ENCODE assay signal across 16 cellular contexts in the genomic region with DNA sequence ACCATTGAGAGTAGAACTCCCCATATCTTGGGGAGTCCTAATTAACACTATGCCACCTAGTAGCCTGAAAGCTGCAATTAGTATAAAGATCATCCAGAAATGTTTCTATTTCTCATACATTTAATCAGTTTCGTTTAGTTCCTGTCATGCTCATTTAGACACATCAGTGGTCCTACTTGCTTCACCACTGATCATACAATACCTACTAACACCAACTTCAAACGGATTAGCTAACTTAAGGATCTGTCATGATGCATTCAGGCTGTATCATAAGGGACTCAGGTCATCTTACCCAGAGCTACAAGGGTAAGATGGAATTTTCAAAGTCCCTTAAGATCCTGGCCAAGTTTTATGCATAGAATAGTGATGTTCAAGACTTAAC. TPM values are rescaled to one million over a fixed set of nuclear protein-coding genes. Genes with fewer than 3 reads are reported as not detected.
DNase-seq lines count a peak whose midpoint lies in the region; ATAC-seq and TF ChIP-seq lines count a peak whose summit lies in the region.
"Had no signal": no experiment of that assay in that cellular context is flagged by ENCODE, and none has a peak within 500 bp of the region (broad histone marks: within the 10 kb centered on the region; RNA-seq: fewer than 3 reads in every experiment).

No MANE protein-coding gene starts in this region.

- H3K9me3 Mint-ChIP-seq in activated T-cell treated with anti-CD3 and anti-CD28 coated beads, Interleukin-2, amount 50 U/mL, for 72 hours: no peaks in the 10 kb centered on the region
- H3K9me3 Mint-ChIP-seq in activated naive CD8-positive, alpha-beta T cell treated with anti-CD3 and anti-CD28 coated beads, Interleukin-2, amount 50 U/mL, for 24 hours: no peaks in the 10 kb centered on the region
- H3K9me3 Mint-ChIP-seq in stimulated activated effector memory CD8-positive, alpha-beta T cell treated with anti-CD3 and anti-CD28 coated beads, Interleukin-12 subunit alpha, Interleukin-12 subunit beta, amount 100 ng/mL, for 72 hours: no peaks in the 10 kb centered on the region

- H3K4me1 Mint-ChIP-seq in activated T-cell treated with anti-CD3 and anti-CD28 coated beads, Interleukin-2, amount 50 U/mL, for 72 hours (ENCODE audit: low read depth): peaks cover 66% of the 10 kb centered on the region
- peaks cover 67% of the 10 kb centered on the region for H3K4me1 Mint-ChIP-seq in activated naive CD8-positive, alpha-beta T cell treated with anti-CD3 and anti-CD28 coated beads, Interleukin-2, amount 50 U/mL, for 24 hours
- H3K4me1 Mint-ChIP-seq in stimulated activated effector memory CD8-positive, alpha-beta T cell treated with anti-CD3 and anti-CD28 coated beads, Interleukin-12 subunit alpha, Interleukin-12 subunit beta, amount 100 ng/mL, for 72 hours: peaks cover 65% of the 10 kb centered on the region

- peaks cover 2% of the 10 kb centered on the region for H3K27me3 ChIP-seq in Loucy (ENCODE audit: insufficient read depth, low read length, poor library complexity, severe bottlenecking)
- H3K27me3 ChIP-seq in right cardiac atrium (ENCODE audit: control insufficient read depth, insufficient read depth): no peaks in the 10 kb centered on the region
- H3K27me3 ChIP-seq: upper lobe of right lung had no signal

- peak overlapping the region in 1 of 2 donors; percentile 62 for H3K4me3 Mint-ChIP-seq in activated T-cell treated with anti-CD3 and anti-CD28 coated beads, Interleukin-2, amount 50 U/mL, for 72 hours
- H3K4me3 Mint-ChIP-seq in activated naive CD8-positive, alpha-beta T cell treated with anti-CD3 and anti-CD28 coated beads, Interleukin-2, amount 50 U/mL, for 24 hours: peak overlapping the region; percentile 98
- H3K4me3 Mint-ChIP-seq in stimulated activated effector memory CD8-positive, alpha-beta T cell treated with anti-CD3 and anti-CD28 coated beads, Interleukin-12 subunit alpha, Interleukin-12 subunit beta, amount 100 ng/mL, for 72 hours: no peak overlapping the region

- TF ChIP-seq CTCF in Loucy (conservative IDR thresholded peaks at IDR 0.05; ENCODE audit: low read length): no peak

- H3K4me3 ChIP-seq in Loucy (ENCODE audit: low read length, poor library complexity, severe bottlenecking) (peak overlapping the region; percentile 100), right cardiac atrium (ENCODE audit: low read length) (no peak overlapping the region)
- H3K4me3 ChIP-seq: HAP-1, SK-N-MC, upper lobe of right lung had no signal

- H2AFZ ChIP-seq in Loucy (ENCODE audit: low read length): no peak overlapping the region

- H3K36me3 ChIP-seq in Loucy (ENCODE audit: insufficient read depth, low read length): peaks cover 76% of the 10 kb centered on the region

- H4K20me1 ChIP-seq in Loucy (ENCODE audit: insufficient read depth, low read length, poor library complexity, severe bottlenecking): peaks cover 90% of the 10 kb centered on the region

- peak overlapping the region; percentile 89 for H3K4me2 ChIP-seq in Loucy (ENCODE audit: low read depth, low read length, poor library complexity, severe bottlenecking)

- intact Hi-C loops in right cardiac atrium (cut with DNase I): loop anchor here in 1 of 4 donors (5.0 to 10.0 kb wide), 2 partner anchors 162 to 210 kb away; no protein-coding TSS in a partner anchor

- no peaks in the 10 kb centered on the region for H3K27me3 Mint-ChIP-seq in activated T-cell treated with anti-CD3 and anti-CD28 coated beads, Interleukin-2, amount 50 U/mL, for 72 hours (ENCODE audit: low read depth)
- no peaks in the 10 kb centered on the region for H3K27me3 Mint-ChIP-seq in activated naive CD8-positive, alpha-beta T cell treated with anti-CD3 and anti-CD28 coated beads, Interleukin-2, amount 50 U/mL, for 24 hours

- H3F3A ChIP-seq in Loucy (ENCODE audit: low read depth): peaks cover 33% of the 10 kb centered on the region; the same call in 1 of the 2 replicates

- peaks cover 95% of the 10 kb centered on the region for H3K79me2 ChIP-seq in Loucy (ENCODE audit: insufficient read depth, low read length)

- H3K9me3 ChIP-seq in Loucy (ENCODE audit: insufficient read depth, low read depth, low read length) (no peaks in the 10 kb centered on the region), right cardiac atrium (ENCODE audit: control insufficient read depth, low read length) (no peaks in the 10 kb centered on the region)
- H3K9me3 ChIP-seq: HAP-1, upper lobe of right lung had no signal

- no peaks in the 10 kb centered on the region for H3K9me2 ChIP-seq in Loucy (replicated peaks; ENCODE audit: low read depth, low read length)

- peak in 1 of 2 donors; percentile 5 for ATAC-seq in activated T-cell treated with anti-CD3 and anti-CD28 coated beads, Interleukin-2, amount 50 U/mL, for 72 hours (replicated peaks in 1 of 2)
- ATAC-seq in activated naive CD8-positive, alpha-beta T cell treated with anti-CD3 and anti-CD28 coated beads, Interleukin-2, amount 50 U/mL, for 24 hours: no peak
- peak; percentile 20 for ATAC-seq in stimulated activated effector memory CD8-positive, alpha-beta T cell treated with anti-CD3 and anti-CD28 coated beads, Interleukin-12 subunit alpha, Interleukin-12 subunit beta, amount 100 ng/mL, for 72 hours
- ATAC-seq in right cardiac atrium: no peak
- ATAC-seq: upper lobe of right lung had no signal

- 36% methylated on average over 2 of the region's 2 CpGs for WGBS in right cardiac atrium

- H3K27ac Mint-ChIP-seq in activated T-cell treated with anti-CD3 and anti-CD28 coated beads, Interleukin-2, amount 50 U/mL, for 72 hours: peak overlapping the region; percentile 98
- peak overlapping the region; percentile 99 for H3K27ac Mint-ChIP-seq in activated naive CD8-positive, alpha-beta T cell treated with anti-CD3 and anti-CD28 coated beads, Interleukin-2, amount 50 U/mL, for 24 hours
- peak overlapping the region; percentile 100 for H3K27ac Mint-ChIP-seq in stimulated activated effector memory CD8-positive, alpha-beta T cell treated with anti-CD3 and anti-CD28 coated beads, Interleukin-12 subunit alpha, Interleukin-12 subunit beta, amount 100 ng/mL, for 72 hours

- no peak overlapping the region for H3K27ac ChIP-seq in right cardiac atrium (ENCODE audit: low read length)
- H3K27ac ChIP-seq: upper lobe of right lung had no signal

- H3K4me1 ChIP-seq in Loucy (ENCODE audit: insufficient read depth, low read length, poor library complexity, severe bottlenecking) (peaks cover 53% of the 10 kb centered on the region), right cardiac atrium (ENCODE audit: control insufficient read depth, insufficient read depth, low read length) (peaks cover 3% of the 10 kb centered on the region)

- peaks cover 30 to 60% of the 10 kb centered on the region in 2 donors for H3K36me3 Mint-ChIP-seq in activated T-cell treated with anti-CD3 and anti-CD28 coated beads, Interleukin-2, amount 50 U/mL, for 72 hours (ENCODE audit: insufficient read depth in 2 of 2)
- H3K36me3 Mint-ChIP-seq in activated naive CD8-positive, alpha-beta T cell treated with anti-CD3 and anti-CD28 coated beads, Interleukin-2, amount 50 U/mL, for 24 hours (ENCODE audit: low read depth): peaks cover 79% of the 10 kb centered on the region
- H3K36me3 Mint-ChIP-seq in stimulated activated effector memory CD8-positive, alpha-beta T cell treated with anti-CD3 and anti-CD28 coated beads, Interleukin-12 subunit alpha, Interleukin-12 subunit beta, amount 100 ng/mL, for 72 hours: peaks cover 100% of the 10 kb centered on the region

- DNase-seq in activated T-cell treated with anti-CD3 and anti-CD28 coated beads, Interleukin-2, amount 50 U/mL, for 72 hours: no peak
- no peak for DNase-seq in activated T-cell treated with anti-CD3 and anti-CD28 coated beads, Interleukin-2, amount 50 U/mL, for 48 hours
- DNase-seq in activated naive CD8-positive, alpha-beta T cell treated with anti-CD3 and anti-CD28 coated beads, Interleukin-2, amount 50 U/mL, for 24 hours: no peak
- DNase-seq in stimulated activated effector memory CD8-positive, alpha-beta T cell treated with anti-CD3 and anti-CD28 coated beads, Interleukin-12 subunit alpha, Interleukin-12 subunit beta, amount 100 ng/mL, for 72 hours (ENCODE audit: low spot score in 2 of 2): no peak
- DNase-seq in Kasumi-1 (lab: John Stamatoyannopoulos, UW): no peak
- DNase-seq in right cardiac atrium: no peak
- DNase-seq in stimulated activated CD8-positive, alpha-beta memory T cell treated with anti-CD3 and anti-CD28 coated beads, Interleukin-4, amount 100 ng/mL, for 48 hours: no peak
- DNase-seq: mammary epithelial cell; NCI-H1048; NCI-H748 treated with DMSO at 0.1 percent for 48 hours; nucleus accumbens; stimulated activated CD4-positive, alpha-beta T cell treated with anti-CD3 and anti-CD28 coated beads, Interleukin-4, amount 100 ng/mL, for 1 hour; upper lobe of right lung had no signal

- H3K9ac ChIP-seq in Loucy (ENCODE audit: low read depth, low read length, poor library complexity, severe bottlenecking): no peak overlapping the region

RNA-seq across cellular contexts. Expression of a gene that starts 6.8 kb away (rescaled TPM):
- 100 to 1,000 TPM; 258 to 264 TPM for total RNA-seq in activated T-cell treated with anti-CD3 and anti-CD28 coated beads, Interleukin-2, amount 50 U/mL, for 72 hours
- total RNA-seq in right cardiac atrium: 10 to 100 TPM; 51.4 to 87.1 (median 64.6) TPM
- 51.1 TPM for polyA plus RNA-seq in right cardiac atrium

RNA-seq across cellular contexts. Expression of a gene that starts 33.6 kb away (rescaled TPM):
- total RNA-seq in activated T-cell treated with anti-CD3 and anti-CD28 coated beads, Interleukin-2, amount 50 U/mL, for 72 hours: 10 to 100 TPM in 1 of 2 donors, 1 to 10 TPM in 1; 9.9 to 14.3 TPM
- 10 to 100 TPM in 2 of 4 donors, 1 to 10 TPM in 2; 7.8 to 12.8 (median 9.2) TPM for total RNA-seq in right cardiac atrium
- polyA plus RNA-seq in right cardiac atrium: 7.3 TPM
